19 cellular contexts compared by ENCODE assay signal in genomic region chr19:18750295-18750970, GRCh38. TPM values are rescaled to one million over a fixed set of nuclear protein-coding genes. Genes with fewer than 3 reads are reported as not detected.
DNase-seq lines count a peak whose midpoint lies in the region; ATAC-seq and TF ChIP-seq lines count a peak whose summit lies in the region.
"Had no signal": no experiment of that assay in that cellular context is flagged by ENCODE, and none has a peak within 500 bp of the region (broad histone marks: within the 10 kb centered on the region; RNA-seq: fewer than 3 reads in every experiment).

No MANE protein-coding gene starts in this region.

- H3K27me3 ChIP-seq in NT2/D1 (ENCODE audit: insufficient read depth, insufficient read length): no peaks in the 10 kb centered on the region
- H3K27me3 ChIP-seq in upper lobe of right lung: no peaks in the 10 kb centered on the region

- H3K27me3 Mint-ChIP-seq in nephron (ENCODE audit: low read depth): no peaks in the 10 kb centered on the region
- H3K27me3 Mint-ChIP-seq: B cell had no signal

- no peaks in the 10 kb centered on the region for H3K9me3 ChIP-seq in NT2/D1 (ENCODE audit: insufficient read depth, low read length)
- H3K9me3 ChIP-seq in upper lobe of right lung: no peaks in the 10 kb centered on the region

- TF ChIP-seq CTCF in nephron (IDR thresholded peaks at IDR 0.05; ENCODE audit: unreplicated experiment in 3 of 3): no peak
- TF ChIP-seq CTCF in upper lobe of right lung (IDR thresholded peaks at IDR 0.05): no peak

- no peak overlapping the region for H3K27ac ChIP-seq in upper lobe of right lung

- H3K27ac Mint-ChIP-seq in nephron: peak overlapping the region in 2 of 3 experiments; percentile 14 to 36
- H3K27ac Mint-ChIP-seq: B cell had no signal

- no peak overlapping the region for H3K4me3 ChIP-seq in NT2/D1 (ENCODE audit: insufficient read length, low read depth)
- H3K4me3 ChIP-seq in upper lobe of right lung: no peak overlapping the region

- H3K9ac ChIP-seq in NT2/D1 (ENCODE audit: insufficient read length, low read depth): peak overlapping the region; percentile 34

- no peaks in the 10 kb centered on the region for H3K9me3 Mint-ChIP-seq in nephron

- intact Hi-C loops in upper lobe of right lung (cut with DNase I): no loop called here

- H3K4me1 Mint-ChIP-seq in nephron: peaks cover 19% of the 10 kb centered on the region
- H3K4me1 Mint-ChIP-seq: B cell had no signal

- DNase-seq in NT2/D1 (ENCODE audit: low read depth, low spot score) (no peak), cerebellum (ENCODE audit: low spot score) (peak; percentile 78), upper lobe of right lung (peak; percentile 57), occipital lobe (lab: John Stamatoyannopoulos, UW) (no peak), pons (ENCODE audit: low spot score) (no peak)
- DNase-seq: Calu3, DMS79 treated with DMSO at 0.1 percent for 48 hours, H7, KG1, MM.1S, NCI-H2029, NCI-H526 treated with DMSO at 0.1 percent for 48 hours, RPMI8226, SHP77 treated with DMSO at 0.1 percent for 48 hours had no signal

- H3K36me3 Mint-ChIP-seq in nephron (ENCODE audit: low read depth): peaks cover 21% of the 10 kb centered on the region

- H3K4me1 ChIP-seq in NT2/D1 (ENCODE audit: insufficient read depth, insufficient read length): peaks cover 26% of the 10 kb centered on the region
- no peaks in the 10 kb centered on the region for H3K4me1 ChIP-seq in upper lobe of right lung

- no peak overlapping the region for H3K4me3 Mint-ChIP-seq in nephron
- H3K4me3 Mint-ChIP-seq: B cell had no signal

- ATAC-seq in upper lobe of right lung (no peak), SK-N-SH treated with all-trans-retinoic acid at 6 μM for 48 hours (no peak)

- H3K36me3 ChIP-seq in NT2/D1 (ENCODE audit: insufficient read depth, insufficient read length, low read length) (peaks cover 29% of the 10 kb centered on the region), upper lobe of right lung (peaks cover 21% of the 10 kb centered on the region)

TF ChIP-seq in SK-N-SH treated with all-trans-retinoic acid at 6 μM for 48 hours, 23 proteins besides CTCF, POLR2A, EP300 and RAD21:
- no peak for TF ChIP-seq TSHZ2 (CRISPR knock-in tag; IDR thresholded peaks at IDR 0.05)

RNA-seq across cellular contexts. Expression of gene COMP, which starts 40.7 kb away (rescaled TPM):
- total RNA-seq in cerebellum: not detected
- 9.7 TPM for total RNA-seq in upper lobe of right lung
- not detected for total RNA-seq in occipital lobe
- total RNA-seq: A673, B cell, Calu3, H7, NCI-H460 had no signal

Comparison
In these comparisons a context has a peak if more than half of its experiments do, and no peak if none do; other contexts are left out.
1. DNase-seq: peak in cerebellum (single experiment) and upper lobe of right lung (single experiment); none in NT2/D1 (single experiment), occipital lobe (single experiment) and pons (single experiment).
2. RNA of gene COMP, which starts 40.7 kb away (total RNA-seq): 9.7 TPM in upper lobe of right lung (single experiment); not detected in cerebellum (single experiment) and not detected in occipital lobe (single experiment); every median in the first group is over 10 times any median in the second.